20 cellular contexts compared by ENCODE assay signal in the genomic region with DNA sequence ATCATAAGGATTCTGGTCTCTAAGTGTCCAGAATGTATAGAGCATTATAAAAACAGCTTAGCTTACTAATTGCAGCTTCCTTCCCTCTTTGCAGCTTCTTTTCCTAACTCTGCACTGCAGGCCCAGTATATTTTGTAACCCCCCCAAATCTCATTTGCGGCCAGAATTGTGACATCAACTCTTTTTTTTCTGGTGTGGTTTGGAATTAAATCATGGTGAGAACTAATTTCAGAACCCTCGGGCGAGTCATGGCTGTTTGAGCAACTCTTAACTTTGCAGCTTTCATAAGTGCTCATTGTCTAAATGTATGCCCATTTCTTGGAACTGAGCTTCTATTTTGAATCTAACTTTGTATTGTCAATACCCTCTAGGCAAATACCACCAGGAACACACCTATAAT.
DNase-seq lines count a peak whose midpoint lies in the region; ATAC-seq and TF ChIP-seq lines count a peak whose summit lies in the region.
"Had no signal": no experiment of that assay in that cellular context is flagged by ENCODE, and none has a peak within 500 bp of the region (broad histone marks: within the 10 kb centered on the region; RNA-seq: fewer than 3 reads in every experiment).

No MANE protein-coding gene starts in this region.

- H3K27me3 ChIP-seq in right cardiac atrium (ENCODE audit: control insufficient read depth, insufficient read depth): no peaks in the 10 kb centered on the region
- H3K27me3 ChIP-seq: cardiac muscle cell, esophagus muscularis mucosa had no signal

- WGBS in right cardiac atrium: 73% methylated on average over 3 of the region's 3 CpGs

- ATAC-seq in right cardiac atrium: no peak
- ATAC-seq: activated CD8-positive, alpha-beta T cell treated with anti-CD3 and anti-CD28 coated beads, Interleukin-2, amount 10 ng/mL, durations not matched to agents 7 days and 5 days; CD8-positive, alpha-beta T cell; left colon had no signal

- intact Hi-C loops in right cardiac atrium (cut with DNase I): no loop called here

- H3K4me1 ChIP-seq in right cardiac atrium (ENCODE audit: control insufficient read depth, insufficient read depth, low read length): no peaks in the 10 kb centered on the region
- H3K4me1 ChIP-seq: esophagus muscularis mucosa had no signal

- no peaks in the 10 kb centered on the region for H3K9me3 ChIP-seq in right cardiac atrium (ENCODE audit: control insufficient read depth, low read length)
- H3K9me3 ChIP-seq: esophagus muscularis mucosa had no signal

- TF ChIP-seq CTCF in foreskin fibroblast (IDR thresholded peaks at IDR 0.05; ENCODE audit: low read depth, low read length): no peak

- H3K4me3 ChIP-seq in foreskin fibroblast (ENCODE audit: low read depth in 1 of 2, low read length in 2 of 2) (no peak overlapping the region), right cardiac atrium (ENCODE audit: low read length) (no peak overlapping the region)
- H3K4me3 ChIP-seq: cardiac muscle cell, esophagus muscularis mucosa had no signal

- H3K27ac ChIP-seq in right cardiac atrium (ENCODE audit: low read length): no peak overlapping the region
- H3K27ac ChIP-seq: cardiac muscle cell, esophagus muscularis mucosa had no signal

- DNase-seq in AG20443 (ENCODE audit: low spot score) (peak; percentile 53), LHCN-M2 (ENCODE audit: low read depth) (peak; percentile 63), SIG-M5 treated with dmso at 0.1 percent for 504 hours (lab: John Stamatoyannopoulos, UW; ENCODE audit: unreplicated experiment) (peak; percentile 87), foreskin fibroblast (peak; percentile 54 to 77), putamen (ENCODE audit: low spot score) (no peak), right cardiac atrium (no peak)
- no peak for DNase-seq in stimulated activated naive CD4-positive, alpha-beta T cell (lab: John Stamatoyannopoulos, UW)
- no peak for DNase-seq in activated CD8-positive, alpha-beta memory T cell treated with anti-CD3 and anti-CD28 coated beads, Interleukin-2, amount 50 U/mL, for 48 hours
- DNase-seq: activated CD8-positive, alpha-beta T cell treated with anti-CD3 and anti-CD28 coated beads, Interleukin-2, amount 10 ng/mL, durations not matched to agents 7 days and 5 days; activated naive CD8-positive, alpha-beta T cell treated with anti-CD3 and anti-CD28 coated beads, Interleukin-2, amount 10 ng/mL, durations not matched to agents 7 days and 5 days; CD8-positive, alpha-beta T cell; DND-41; hypothalamus; left colon; NCI-H2171; NCI-H748 treated with DMSO at 0.1 percent for 48 hours; stimulated activated CD4-positive, alpha-beta T cell treated with anti-CD3 and anti-CD28 coated beads, Interleukin-2, amount 100 ng/mL, for 48 hours; substantia nigra had no signal

Comparison
In these comparisons a context has a peak if more than half of its experiments do, and no peak if none do; other contexts are left out.
1. DNase-seq: peak in AG20443 (single experiment), LHCN-M2 (single experiment), SIG-M5 treated with dmso at 0.1 percent for 504 hours (single experiment) and foreskin fibroblast (2 of 2); none in putamen (single experiment), right cardiac atrium (0 of 3), stimulated activated naive CD4-positive, alpha-beta T cell (0 of 6) and activated CD8-positive, alpha-beta memory T cell treated with anti-CD3 and anti-CD28 coated beads, Interleukin-2, amount 50 U/mL, for 48 hours (single experiment).